9 cellular contexts compared by ENCODE assay signal in the genomic region with DNA sequence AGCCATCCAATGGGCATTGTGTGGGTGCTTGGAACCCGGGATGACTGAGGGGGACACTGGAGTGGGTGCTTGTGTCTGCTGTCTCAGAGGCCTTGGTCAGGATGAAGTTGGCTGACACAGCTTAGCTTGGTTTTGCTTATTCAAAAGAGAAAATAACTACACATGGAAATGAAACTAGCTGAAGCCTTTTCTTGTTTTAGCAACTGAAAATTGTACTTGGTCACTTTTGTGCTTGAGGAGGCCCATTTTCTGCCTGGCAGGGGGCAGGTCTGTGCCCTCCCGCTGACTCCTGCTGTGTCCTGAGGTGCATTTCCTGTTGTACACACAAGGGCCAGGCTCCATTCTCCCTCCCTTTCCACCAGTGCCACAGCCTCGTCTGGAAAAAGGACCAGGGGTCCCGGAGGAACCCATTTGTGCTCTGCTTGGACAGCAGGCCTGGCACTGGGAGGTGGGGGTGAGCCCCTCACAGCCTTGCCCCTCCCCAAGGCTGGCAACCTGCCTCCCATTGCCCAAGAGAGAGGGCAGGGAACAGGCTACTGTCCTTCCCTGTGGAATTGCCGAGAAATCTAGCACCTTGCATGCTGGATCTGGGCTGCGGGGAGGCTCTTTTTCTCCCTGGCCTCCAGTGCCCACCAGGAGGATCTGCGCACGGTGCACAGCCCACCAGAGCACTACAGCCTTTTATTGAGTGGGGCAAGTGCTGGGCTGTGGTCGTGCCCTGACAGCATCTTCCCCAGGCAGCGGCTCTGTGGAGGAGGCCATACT. TPM values are rescaled to one million over a fixed set of nuclear protein-coding genes. Genes with fewer than 3 reads are reported as not detected.
DNase-seq lines count a peak whose midpoint lies in the region; ATAC-seq, FAIRE-seq and TF ChIP-seq lines count a peak whose summit lies in the region.
"Had no signal": no experiment of that assay in that cellular context is flagged by ENCODE, and none has a peak within 500 bp of the region (broad histone marks: within the 10 kb centered on the region; RNA-seq: fewer than 3 reads in every experiment).

No MANE protein-coding gene starts in this region.

- peaks cover 94% of the 10 kb centered on the region for H3K36me3 Mint-ChIP-seq in MCF 10A (ENCODE audit: insufficient read depth, unreplicated experiment)

- no peak for TF ChIP-seq CTCF in A549 (IDR thresholded peaks at IDR 0.05)
- TF ChIP-seq CTCF in MCF 10A (IDR thresholded peaks at IDR 0.05; ENCODE audit: unreplicated experiment) = no peak

- TF ChIP-seq RAD21 in A549 (conservative IDR thresholded peaks at IDR 0.05 in 1 of 2, IDR thresholded peaks at IDR 0.05 in 1 of 2) = no peak

- no peak for DNase-seq in A549 (ENCODE audit: low read depth in 1 of 2, low spot score in 1 of 2)
- no peak for DNase-seq in MCF 10A (ENCODE audit: unreplicated experiment)
- no peak for DNase-seq in foreskin melanocyte
- no peak for DNase-seq in GOT3 (lab: John Stamatoyannopoulos, UW)
- no peak for DNase-seq in hippocampal formation (lab: John Stamatoyannopoulos, UW)
- no peak for DNase-seq in NCI-H510A (lab: John Stamatoyannopoulos, UW)

- no peak for FAIRE-seq in A549 (lab: Jason Lieb, UNC)
- FAIRE-seq: D721Med had no signal

- WGBS in A549 (ENCODE audit: missing lambda C conversion rate) = 86% methylated on average over 10 of the region's 10 CpGs

- CTCF ChIA-PET in A549 (lab: Yijun Ruan, JAX) (interaction anchor here (0.9 to 5.4 kb wide), 11 partner anchors 10 to 302 kb away, joined by 3 to 135 read pairs (median 14); a partner anchor contains a TSS), MCF 10A (lab: Yijun Ruan, JAX) (interaction anchor here (0.7 to 4.6 kb wide), 6 partner anchors 12 to 303 kb away, joined by 3 to 27 read pairs (median 6); no protein-coding TSS in a partner anchor)

- H3K4me1 Mint-ChIP-seq in MCF 10A (ENCODE audit: insufficient read depth, unreplicated experiment) = peaks cover 17% of the 10 kb centered on the region

- H3K9me3 ChIP-seq in A549 = no peaks in the 10 kb centered on the region

- H3K4me3 ChIP-seq in A549 = no peak overlapping the region

- TSS peak; percentile 58 for BruUV-seq in MCF 10A (replicated peaks; lab: Mats Ljungman, UMichigan)

- H3K27ac ChIP-seq in A549 = peak overlapping the region; percentile 19 to 79; a peak in 5 of 6 replicates

- H3K27ac Mint-ChIP-seq in MCF 10A (ENCODE audit: low read depth, unreplicated experiment) = peak overlapping the region; percentile 75

- H3K27me3 Mint-ChIP-seq in MCF 10A (ENCODE audit: insufficient read depth, unreplicated experiment) = no peaks in the 10 kb centered on the region

- no peak for TF ChIP-seq EP300 in A549 (IDR thresholded peaks at IDR 0.05)

- H3K4me2 ChIP-seq in A549 = peak overlapping the region; percentile 9; the same call in 2 of the 3 replicates

- TF ChIP-seq POLR2A in A549 (IDR thresholded peaks at IDR 0.05; ENCODE audit: low read length) = no peak

- intact Hi-C loops in MCF 10A (cut with micrococcal nuclease) = no loop called here

- H3K9me3 Mint-ChIP-seq in MCF 10A (ENCODE audit: unreplicated experiment) = no peaks in the 10 kb centered on the region

- H3K4me1 ChIP-seq in A549 = peaks cover 70% of the 10 kb centered on the region

- POLR2A ChIA-PET in A549 (lab: Yijun Ruan, JAX) (interaction anchor here (3.6 kb wide), 1 partner anchor 12 kb away, joined by 21 read pairs; no protein-coding TSS in a partner anchor), MCF 10A (lab: Yijun Ruan, JAX) (interaction anchor here (3.1 to 4.3 kb wide), 2 partner anchors 11 to 45 kb away, joined by 32 to 93 read pairs; a partner anchor contains a TSS)

- no peak overlapping the region for H3K4me3 Mint-ChIP-seq in MCF 10A (ENCODE audit: unreplicated experiment)

- ATAC-seq in A549 (no peak), GM19043 (IDR thresholded peaks at IDR 0.05; ENCODE audit: low read depth, unreplicated experiment) (peak; percentile 50), HG02973 (IDR thresholded peaks at IDR 0.05; ENCODE audit: unreplicated experiment) (peak; percentile 44)

TF ChIP-seq in A549, 52 proteins besides CTCF, POLR2A, EP300 and RAD21:
- TF ChIP-seq NPAS2 (CRISPR knock-in tag; IDR thresholded peaks at IDR 0.05; ENCODE audit: borderline replicate concordance) (no peak), POLR2AphosphoS2 (conservative IDR thresholded peaks at IDR 0.05; ENCODE audit: low read length) (peak; percentile 57)
- TF ChIP-seq, protein P1, sequence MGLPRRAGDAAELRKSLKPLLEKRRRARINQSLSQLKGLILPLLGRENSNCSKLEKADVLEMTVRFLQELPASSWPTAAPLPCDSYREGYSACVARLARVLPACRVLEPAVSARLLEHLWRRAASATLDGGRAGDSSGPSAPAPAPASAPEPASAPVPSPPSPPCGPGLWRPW (IDR thresholded peaks at IDR 0.05) = no peak
TF ChIP-seq in A549: peak in this region for 1.

RNA-seq across cellular contexts. Expression of a gene that starts 49.4 kb away (rescaled TPM):
- polyA plus RNA-seq in A549 (2011; rRNA removed) (100 and 113 TPM in 2 replicates), A549 (2017; fragmentation: RNase III; extraction: RNeasy Plus Mini Kit Qiagen cat#74134 plus additional on column Dnase treatment) (85.5 to 93.7 TPM (median 93.2 TPM) in 3 replicates)
- polyA plus RNA-seq in A549 (2012; cell fraction: cytosol; rRNA removed) = 80.7 and 98.5 TPM in 2 replicates
- polyA plus RNA-seq in A549 (2012; cell fraction: nucleus; rRNA removed) = 252 and 288 TPM in 2 replicates
- 178 and 188 TPM in 2 replicates for polyA minus RNA-seq in A549 (2011; rRNA and poly(A)+ RNA removed)
- 375 and 435 TPM in 2 replicates for total RNA-seq in MCF 10A (2022)

Comparison
In these comparisons a context has a peak if more than half of its experiments do, and no peak if none do; other contexts are left out.
1. ATAC-seq: peak in GM19043 (single experiment) and HG02973 (single experiment); none in A549 (0 of 2).